In genomic region chr9:130186051-130186450, GRCh38 we compare ENCODE assay signal across 13 cellular contexts. TPM values are rescaled to one million over a fixed set of nuclear protein-coding genes. Genes with fewer than 3 reads are reported as not detected.
DNase-seq lines count a peak whose midpoint lies in the region; ATAC-seq and TF ChIP-seq lines count a peak whose summit lies in the region.
"Had no signal": no experiment of that assay in that cellular context is flagged by ENCODE, and none has a peak within 500 bp of the region (broad histone marks: within the 10 kb centered on the region; RNA-seq: fewer than 3 reads in every experiment).

No MANE protein-coding gene starts in this region.

- H3K79me2 ChIP-seq in GM23338 (replicated peaks; ENCODE audit: insufficient read depth) (peaks cover 61% of the 10 kb centered on the region), hepatocyte (peaks cover 67% of the 10 kb centered on the region), smooth muscle cell (ENCODE audit: low read depth) (peaks cover 84% of the 10 kb centered on the region)

- H3K9me3 Mint-ChIP-seq in GM23338 = no peaks in the 10 kb centered on the region; the same call in 2 of the 3 replicates
- no peaks in the 10 kb centered on the region for H3K9me3 Mint-ChIP-seq in activated CD8-positive, alpha-beta T cell treated with anti-CD3 and anti-CD28 coated beads for 36 hours
- H3K9me3 Mint-ChIP-seq in activated T-helper 1 cell treated with anti-CD3 and anti-CD28 coated beads, Interleukin-12 subunit alpha, Interleukin-12 subunit beta, Interleukin-2, Interleukin-4 antibody, amounts not matched to agents 30 ng/mL and 10 ng/mL and 1 ng/mL, durations not matched to agents 14 hours and 24 hours and 36 hours = no peaks in the 10 kb centered on the region
- H3K9me3 Mint-ChIP-seq: activated naive CD4-positive, alpha-beta T cell treated with anti-CD3 and anti-CD28 coated beads, Interleukin-2, amount 50 U/mL, for 24 hours; CD4-positive, alpha-beta memory T cell had no signal

- DNase-seq in GM23338 (ENCODE audit: low spot score) = no peak
- no peak for DNase-seq in ascending aorta (ENCODE audit: low spot score in 2 of 2)
- DNase-seq in hepatocyte (ENCODE audit: low spot score) = no peak
- DNase-seq in smooth muscle cell (lab: John Stamatoyannopoulos, UW; ENCODE audit: unreplicated experiment) = no peak
- DNase-seq in activated CD8-positive, alpha-beta T cell treated with anti-CD3 and anti-CD28 coated beads for 36 hours = no peak
- no peak for DNase-seq in activated T-helper 1 cell treated with anti-CD3 and anti-CD28 coated beads, Interleukin-12 subunit alpha, Interleukin-12 subunit beta, Interleukin-2, Interleukin-4 antibody, amounts not matched to agents 30 ng/mL and 10 ng/mL and 1 ng/mL, durations not matched to agents 14 hours and 24 hours and 36 hours (ENCODE audit: low spot score)
- DNase-seq in SW480 (ENCODE audit: low spot score) = no peak
- DNase-seq: activated CD4-positive, alpha-beta T cell treated with anti-CD3 and anti-CD28 coated beads, Interleukin-2, amount 50 U/mL, for 48 hours; effector memory CD4-positive, alpha-beta T cell; NCI-H1417 treated with DMSO at 0.1 percent for 48 hours had no signal

- peak overlapping the region; percentile 85 for H3K27ac Mint-ChIP-seq in GM23338
- H3K27ac Mint-ChIP-seq in activated CD8-positive, alpha-beta T cell treated with anti-CD3 and anti-CD28 coated beads for 36 hours = no peak overlapping the region
- no peak overlapping the region for H3K27ac Mint-ChIP-seq in activated T-helper 1 cell treated with anti-CD3 and anti-CD28 coated beads, Interleukin-12 subunit alpha, Interleukin-12 subunit beta, Interleukin-2, Interleukin-4 antibody, amounts not matched to agents 30 ng/mL and 10 ng/mL and 1 ng/mL, durations not matched to agents 14 hours and 24 hours and 36 hours
- H3K27ac Mint-ChIP-seq: activated naive CD4-positive, alpha-beta T cell treated with anti-CD3 and anti-CD28 coated beads, Interleukin-2, amount 50 U/mL, for 24 hours had no signal

- intact Hi-C loops in ascending aorta (cut with DNase I) = loop anchor here (2.0 kb wide), 1 partner anchor 13 kb away; the partner anchor contains the start of gene NCS1
- intact Hi-C loops in activated CD8-positive, alpha-beta T cell treated with anti-CD3 and anti-CD28 coated beads for 36 hours (cut with micrococcal nuclease) = no loop called here
- intact Hi-C loops in activated T-helper 1 cell treated with anti-CD3 and anti-CD28 coated beads, Interleukin-12 subunit alpha, Interleukin-12 subunit beta, Interleukin-2, Interleukin-4 antibody, amounts not matched to agents 30 ng/mL and 10 ng/mL and 1 ng/mL, durations not matched to agents 14 hours and 24 hours and 36 hours (cut with micrococcal nuclease) = no loop called here

- TF ChIP-seq CTCF in GM23338 (conservative IDR thresholded peaks at IDR 0.05; ENCODE audit: low read depth in 2 of 2) (no peak), ascending aorta (IDR thresholded peaks at IDR 0.05) (no peak), hepatocyte (IDR thresholded peaks at IDR 0.05; ENCODE audit: poor library complexity) (no peak), smooth muscle cell (IDR thresholded peaks at IDR 0.05; ENCODE audit: borderline replicate concordance, insufficient read depth, poor library complexity, severe bottlenecking) (no peak)
- no peak for TF ChIP-seq CTCF in activated CD8-positive, alpha-beta T cell treated with anti-CD3 and anti-CD28 coated beads for 36 hours (IDR thresholded peaks at IDR 0.05)

- H4K20me1 ChIP-seq in GM23338 (replicated peaks; ENCODE audit: insufficient read depth) = peaks cover 16% of the 10 kb centered on the region; the same call in 1 of the 2 replicates
- no peaks in the 10 kb centered on the region for H4K20me1 ChIP-seq in hepatocyte (ENCODE audit: insufficient read depth, poor library complexity, severe bottlenecking)
- H4K20me1 ChIP-seq in smooth muscle cell (ENCODE audit: low read depth) = peaks cover 98% of the 10 kb centered on the region

- no peaks in the 10 kb centered on the region for H3K9me3 ChIP-seq in ascending aorta
- H3K9me3 ChIP-seq in hepatocyte (ENCODE audit: low read depth) = no peaks in the 10 kb centered on the region
- no peaks in the 10 kb centered on the region for H3K9me3 ChIP-seq in smooth muscle cell (replicated peaks; ENCODE audit: low read depth)

- H3K36me3 ChIP-seq in GM23338 (ENCODE audit: insufficient read depth) (no peaks in the 10 kb centered on the region), ascending aorta (no peaks in the 10 kb centered on the region), hepatocyte (replicated peaks; ENCODE audit: insufficient read depth, low read depth) (no peaks in the 10 kb centered on the region), smooth muscle cell (ENCODE audit: low read depth) (no peaks in the 10 kb centered on the region)

- H3F3A ChIP-seq in GM23338 (replicated peaks; ENCODE audit: low read depth) (no peaks in the 10 kb centered on the region), smooth muscle cell (ENCODE audit: low read depth) (peaks cover 40% of the 10 kb centered on the region)

- no peaks in the 10 kb centered on the region for H3K36me3 Mint-ChIP-seq in GM23338 (ENCODE audit: low read depth)
- H3K36me3 Mint-ChIP-seq in activated CD8-positive, alpha-beta T cell treated with anti-CD3 and anti-CD28 coated beads for 36 hours (ENCODE audit: low read depth) = no peaks in the 10 kb centered on the region
- H3K36me3 Mint-ChIP-seq in activated T-helper 1 cell treated with anti-CD3 and anti-CD28 coated beads, Interleukin-12 subunit alpha, Interleukin-12 subunit beta, Interleukin-2, Interleukin-4 antibody, amounts not matched to agents 30 ng/mL and 10 ng/mL and 1 ng/mL, durations not matched to agents 14 hours and 24 hours and 36 hours (ENCODE audit: low read depth) = no peaks in the 10 kb centered on the region
- H3K36me3 Mint-ChIP-seq: activated naive CD4-positive, alpha-beta T cell treated with anti-CD3 and anti-CD28 coated beads, Interleukin-2, amount 50 U/mL, for 24 hours; CD4-positive, alpha-beta memory T cell had no signal

- H3K4me2 ChIP-seq in GM23338 = no peak overlapping the region; the same call in 1 of the 2 replicates
- peak overlapping the region; percentile 78 for H3K4me2 ChIP-seq in hepatocyte
- peak overlapping the region; percentile 82 for H3K4me2 ChIP-seq in smooth muscle cell

- no peak overlapping the region for H3K4me3 ChIP-seq in GM23338
- peak overlapping the region in 1 of 2 donors; percentile 59 for H3K4me3 ChIP-seq in ascending aorta
- H3K4me3 ChIP-seq in hepatocyte = no peak overlapping the region
- H3K4me3 ChIP-seq in smooth muscle cell = no peak overlapping the region

- H3K27ac ChIP-seq in GM23338 (ENCODE audit: low read depth) = peak overlapping the region; percentile 69; the same call in 1 of the 2 replicates
- peak overlapping the region; percentile 89 to 90 for H3K27ac ChIP-seq in ascending aorta
- H3K27ac ChIP-seq in hepatocyte = peak overlapping the region; percentile 71
- H3K27ac ChIP-seq in smooth muscle cell (ENCODE audit: low read depth) = peak overlapping the region; percentile 81

- no peaks in the 10 kb centered on the region for H3K9me2 ChIP-seq in GM23338 (ENCODE audit: insufficient read depth)
- no peaks in the 10 kb centered on the region for H3K9me2 ChIP-seq in hepatocyte (replicated peaks; ENCODE audit: insufficient read depth)

- H3K4me3 Mint-ChIP-seq in GM23338 = peak overlapping the region; percentile 17; the same call in 1 of the 3 replicates
- no peak overlapping the region for H3K4me3 Mint-ChIP-seq in activated CD8-positive, alpha-beta T cell treated with anti-CD3 and anti-CD28 coated beads for 36 hours
- no peak overlapping the region for H3K4me3 Mint-ChIP-seq in activated T-helper 1 cell treated with anti-CD3 and anti-CD28 coated beads, Interleukin-12 subunit alpha, Interleukin-12 subunit beta, Interleukin-2, Interleukin-4 antibody, amounts not matched to agents 30 ng/mL and 10 ng/mL and 1 ng/mL, durations not matched to agents 14 hours and 24 hours and 36 hours
- H3K4me3 Mint-ChIP-seq: activated naive CD4-positive, alpha-beta T cell treated with anti-CD3 and anti-CD28 coated beads, Interleukin-2, amount 50 U/mL, for 24 hours; CD4-positive, alpha-beta memory T cell had no signal

- H3K4me1 Mint-ChIP-seq in GM23338 = peaks cover 36% of the 10 kb centered on the region
- H3K4me1 Mint-ChIP-seq in activated CD8-positive, alpha-beta T cell treated with anti-CD3 and anti-CD28 coated beads for 36 hours (ENCODE audit: low read depth) = no peaks in the 10 kb centered on the region
- no peaks in the 10 kb centered on the region for H3K4me1 Mint-ChIP-seq in activated T-helper 1 cell treated with anti-CD3 and anti-CD28 coated beads, Interleukin-12 subunit alpha, Interleukin-12 subunit beta, Interleukin-2, Interleukin-4 antibody, amounts not matched to agents 30 ng/mL and 10 ng/mL and 1 ng/mL, durations not matched to agents 14 hours and 24 hours and 36 hours (ENCODE audit: low read depth)
- H3K4me1 Mint-ChIP-seq: activated naive CD4-positive, alpha-beta T cell treated with anti-CD3 and anti-CD28 coated beads, Interleukin-2, amount 50 U/mL, for 24 hours had no signal

- POLR2A ChIA-PET in activated CD8-positive, alpha-beta T cell treated with anti-CD3 and anti-CD28 coated beads for 36 hours (lab: Charles Lee) = interaction anchor here (1.0 to 1.2 kb wide), 2 partner anchors 11 to 50 kb away, joined by 3 read pairs; no protein-coding TSS in a partner anchor

- CTCF ChIA-PET in activated CD8-positive, alpha-beta T cell treated with anti-CD3 and anti-CD28 coated beads for 36 hours (lab: Charles Lee) = no interaction called here

- 72% methylated on average over 6 of the region's 6 CpGs for WGBS in hepatocyte (ENCODE audit: low lambda C conversion rate, missing lambda C conversion rate)
- 59% methylated on average over 6 of the region's 6 CpGs for WGBS in smooth muscle cell (ENCODE audit: low lambda C conversion rate)

- peaks cover 24% of the 10 kb centered on the region; the same call in 1 of the 2 replicates for H3K4me1 ChIP-seq in GM23338 (ENCODE audit: insufficient read depth)
- peaks cover 38 to 67% of the 10 kb centered on the region in 2 donors for H3K4me1 ChIP-seq in ascending aorta
- H3K4me1 ChIP-seq in hepatocyte (ENCODE audit: insufficient read depth) = peaks cover 37% of the 10 kb centered on the region
- peaks cover 40% of the 10 kb centered on the region for H3K4me1 ChIP-seq in smooth muscle cell (ENCODE audit: low read depth)

- H2AFZ ChIP-seq in GM23338 (no peak overlapping the region), hepatocyte (no peak overlapping the region), smooth muscle cell (ENCODE audit: low read depth) (no peak overlapping the region)

- ATAC-seq in GM23338 = no peak
- no peak for ATAC-seq in activated CD8-positive, alpha-beta T cell treated with anti-CD3 and anti-CD28 coated beads for 36 hours
- ATAC-seq in HG03095 (IDR thresholded peaks at IDR 0.05; ENCODE audit: unreplicated experiment) = no peak

- peaks cover 18% of the 10 kb centered on the region for H3K27me3 Mint-ChIP-seq in GM23338 (ENCODE audit: insufficient read depth, low read depth, poor library complexity)
- no peaks in the 10 kb centered on the region for H3K27me3 Mint-ChIP-seq in activated CD8-positive, alpha-beta T cell treated with anti-CD3 and anti-CD28 coated beads for 36 hours
- H3K27me3 Mint-ChIP-seq in activated T-helper 1 cell treated with anti-CD3 and anti-CD28 coated beads, Interleukin-12 subunit alpha, Interleukin-12 subunit beta, Interleukin-2, Interleukin-4 antibody, amounts not matched to agents 30 ng/mL and 10 ng/mL and 1 ng/mL, durations not matched to agents 14 hours and 24 hours and 36 hours (ENCODE audit: insufficient read depth) = peaks cover 2% of the 10 kb centered on the region
- H3K27me3 Mint-ChIP-seq: activated naive CD4-positive, alpha-beta T cell treated with anti-CD3 and anti-CD28 coated beads, Interleukin-2, amount 50 U/mL, for 24 hours; CD4-positive, alpha-beta memory T cell had no signal

- H3K27me3 ChIP-seq in GM23338 (ENCODE audit: insufficient read depth) (no peaks in the 10 kb centered on the region), ascending aorta (no peaks in the 10 kb centered on the region), hepatocyte (no peaks in the 10 kb centered on the region), smooth muscle cell (ENCODE audit: low read depth) (no peaks in the 10 kb centered on the region)

- peak overlapping the region; percentile 47 for H3K9ac ChIP-seq in smooth muscle cell (ENCODE audit: low read depth)

RNA-seq across cellular contexts. Expression of gene NCS1, which starts 13.8 kb away (rescaled TPM):
- 28.8 and 34.3 TPM in 2 replicates for total RNA-seq in GM23338 (2014; rRNA removed; shearing (Covaris generic))
- polyA plus RNA-seq in GM23338 (2016; fragmentation: Nextera tagmentation; extraction: Ambion mirVana) (8.2 and 10.3 TPM in 2 replicates), hepatocyte (20.9 and 25.3 TPM in 2 replicates), smooth muscle cell (49.7 and 59.3 TPM in 2 replicates)
- total RNA-seq in ascending aorta (34.7 TPM), hepatocyte (16.8 and 16.9 TPM in 2 replicates), smooth muscle cell (28.0 and 39.8 TPM in 2 replicates)
- total RNA-seq in activated CD8-positive, alpha-beta T cell treated with anti-CD3 and anti-CD28 coated beads for 36 hours = 10 to 100 TPM; 21.2 to 21.3 TPM
- total RNA-seq in activated T-helper 1 cell treated with anti-CD3 and anti-CD28 coated beads, Interleukin-12 subunit alpha, Interleukin-12 subunit beta, Interleukin-2, Interleukin-4 antibody, amounts not matched to agents 30 ng/mL and 10 ng/mL and 1 ng/mL, durations not matched to agents 14 hours and 24 hours and 36 hours = 3.9 and 4.2 TPM in 2 replicates
- polyA plus RNA-seq: CD4-positive, alpha-beta memory T cell had no signal
